In genomic region chr9:129469188-129469987, GRCh38 we compare ENCODE assay signal across 1 cellular context.
A peak's percentile ranks its signal among the peaks of the same experiment; 100 is the strongest.
TF ChIP-seq lines count a peak whose summit lies in the region.

No MANE protein-coding gene starts in this region.

TF ChIP-seq in H1, 55 proteins besides CTCF, POLR2A, EP300 and RAD21:
- TF ChIP-seq ATF2 (IDR thresholded peaks at IDR 0.05; ENCODE audit: low read length) (no peak), MAFK (IDR thresholded peaks at IDR 0.05; ENCODE audit: low read depth, low read length) (no peak), RXRA (IDR thresholded peaks at IDR 0.05; ENCODE audit: insufficient read depth, low read depth, low read length) (no peak), ASH2L (IDR thresholded peaks at IDR 0.05; ENCODE audit: low read length) (peak; percentile 80), FOSL1 (IDR thresholded peaks at IDR 0.05; ENCODE audit: insufficient read depth, low read depth, low read length) (no peak), RBBP5 (IDR thresholded peaks at IDR 0.05; ENCODE audit: borderline replicate concordance, low read depth, low read length) (peak; percentile 82; the same call in 1 of the 2 replicates), HDAC6 (IDR thresholded peaks at IDR 0.05; ENCODE audit: low read depth, low read length) (no peak), HDAC2 (IDR thresholded peaks at IDR 0.05; ENCODE audit: borderline replicate concordance in 1 of 2, low read depth in 2 of 2, low read length in 2 of 2) (no peak), SP1 (IDR thresholded peaks at IDR 0.05; ENCODE audit: low read depth, low read length) (peak; percentile 83), USF2 (IDR thresholded peaks at IDR 0.05; ENCODE audit: low read length) (no peak), TAF1 (IDR thresholded peaks at IDR 0.05; ENCODE audit: low read depth, low read length) (0 out of 2 replicates have a peak, but pooled peaks have one; percentile 27), CTBP2 (IDR thresholded peaks at IDR 0.05; ENCODE audit: borderline replicate concordance, insufficient read depth, insufficient read length, low read length) (no peak), BCL11A (IDR thresholded peaks at IDR 0.05; ENCODE audit: low read depth in 2 of 2, low read length in 2 of 2) (no peak), CREB1 (IDR thresholded peaks at IDR 0.05) (peak; percentile 84), GABPA (IDR thresholded peaks at IDR 0.05; ENCODE audit: borderline replicate concordance, insufficient read depth, low read length) (no peak), PHF8 (conservative IDR thresholded peaks at IDR 0.05; ENCODE audit: low read depth, low read length) (no peak), SIRT6 (IDR thresholded peaks at IDR 0.05; ENCODE audit: low read length) (no peak), NRF1 (IDR thresholded peaks at IDR 0.05; ENCODE audit: low read depth, low read length) (no peak), JUND (IDR thresholded peaks at IDR 0.05; ENCODE audit: low read length) (no peak), SP2 (IDR thresholded peaks at IDR 0.05; ENCODE audit: low read length) (no peak), CHD2 (IDR thresholded peaks at IDR 0.05; ENCODE audit: low read length) (no peak), GTF2F1 (IDR thresholded peaks at IDR 0.05; ENCODE audit: borderline replicate concordance, low read depth, low read length) (no peak), SRF (IDR thresholded peaks at IDR 0.05; ENCODE audit: low read depth, low read length) (no peak), KDM5A (IDR thresholded peaks at IDR 0.05; ENCODE audit: low read length) (no peak), CHD1 (IDR thresholded peaks at IDR 0.05; ENCODE audit: low read depth, low read length) (no peak), POLR2AphosphoS5 (IDR thresholded peaks at IDR 0.05; ENCODE audit: low read depth, low read length) (no peak), KDM1A (IDR thresholded peaks at IDR 0.05; ENCODE audit: borderline replicate concordance, low read length) (no peak), CBX8 (IDR thresholded peaks at IDR 0.05; ENCODE audit: borderline replicate concordance, low read depth, low read length) (no peak), CBX5 (IDR thresholded peaks at IDR 0.05; ENCODE audit: low read depth, low read length) (no peak), KDM4A (IDR thresholded peaks at IDR 0.05; ENCODE audit: low read depth, low read length, severe bottlenecking) (no peak), CEBPB (IDR thresholded peaks at IDR 0.05; ENCODE audit: low read depth, low read length) (no peak), YY1 (IDR thresholded peaks at IDR 0.05; ENCODE audit: low read depth, low read length) (no peak), TEAD4 (IDR thresholded peaks at IDR 0.05; ENCODE audit: low read depth, low read length) (peak; percentile 98), RFX5 (IDR thresholded peaks at IDR 0.05; ENCODE audit: borderline replicate concordance, low read depth, low read length) (no peak), TBP (IDR thresholded peaks at IDR 0.05; ENCODE audit: low read depth, low read length) (no peak), TCF12 (IDR thresholded peaks at IDR 0.05; ENCODE audit: low read depth, low read length) (no peak), EGR1 (IDR thresholded peaks at IDR 0.05; ENCODE audit: borderline replicate concordance, low read depth, low read length) (no peak), CHD7 (IDR thresholded peaks at IDR 0.05; ENCODE audit: insufficient replicate concordance, low read length) (no peak), POU5F1 (IDR thresholded peaks at IDR 0.05; ENCODE audit: low read depth, low read length) (no peak), ATF3 (IDR thresholded peaks at IDR 0.05; ENCODE audit: insufficient read depth, low read depth, low read length) (no peak), EZH2 (IDR thresholded peaks at IDR 0.05; ENCODE audit: low read depth, low read length, severe bottlenecking) (no peak), RNF2 (IDR thresholded peaks at IDR 0.05; ENCODE audit: borderline replicate concordance, low read depth, low read length, missing control alignments, poor library complexity, severe bottlenecking) (no peak), MAX (IDR thresholded peaks at IDR 0.05) (no peak), E2F6 (IDR thresholded peaks at IDR 0.05) (no peak), SIN3A (conservative IDR thresholded peaks at IDR 0.05 in 1 of 2, IDR thresholded peaks at IDR 0.05 in 1 of 2; ENCODE audit: low read depth in 1 of 2, low read length in 2 of 2) (no peak), SP4 (IDR thresholded peaks at IDR 0.05; ENCODE audit: low read length) (no peak), ZNF274 (IDR thresholded peaks at IDR 0.05; ENCODE audit: borderline replicate concordance, extremely low read depth, low read length) (no peak), SAP30 (IDR thresholded peaks at IDR 0.05; ENCODE audit: insufficient read depth, insufficient replicate concordance, low read length) (no peak)
